ENCODE assay signal across 22 cellular contexts in genomic region chr22:47000256-47000655, GRCh38.
DNase-seq lines count a peak whose midpoint lies in the region; ATAC-seq and TF ChIP-seq lines count a peak whose summit lies in the region.
"Had no signal": no experiment of that assay in that cellular context is flagged by ENCODE, and none has a peak within 500 bp of the region (broad histone marks: within the 10 kb centered on the region; RNA-seq: fewer than 3 reads in every experiment).

No MANE protein-coding gene starts in this region.

- RAD21 ChIA-PET in HCT116 (lab: Charles Lee; ENCODE audit: low non-redundant PET in 1 of 2, low total read pairs in 2 of 2, uncharacterized antibody in 2 of 2, unreplicated experiment in 2 of 2): no interaction called here

- peaks cover 11% of the 10 kb centered on the region for H3K36me3 Mint-ChIP-seq in activated CD4-positive, alpha-beta T cell treated with anti-CD3 and anti-CD28 coated beads for 36 hours (ENCODE audit: low read depth)
- peaks cover 9% of the 10 kb centered on the region for H3K36me3 Mint-ChIP-seq in activated T-helper 1 cell treated with anti-CD3 and anti-CD28 coated beads, Interleukin-12 subunit alpha, Interleukin-12 subunit beta, Interleukin-2, Interleukin-4 antibody, amounts not matched to agents 30 ng/mL and 10 ng/mL and 1 ng/mL, durations not matched to agents 14 hours and 24 hours and 36 hours (ENCODE audit: low read depth)
- H3K36me3 Mint-ChIP-seq in stimulated activated effector memory CD8-positive, alpha-beta T cell treated with anti-CD3 and anti-CD28 coated beads, Interleukin-12 subunit alpha, Interleukin-12 subunit beta, amount 100 ng/mL, for 72 hours: peaks cover 28% of the 10 kb centered on the region

- H2AFZ ChIP-seq in HCT116 (ENCODE audit: low read depth, low read length, poor library complexity, severe bottlenecking): no peak overlapping the region

- no peaks in the 10 kb centered on the region for H3K36me3 ChIP-seq in HCT116 (ENCODE audit: control insufficient read depth in 1 of 2, insufficient read depth in 2 of 2, low read length in 2 of 2)
- H3K36me3 ChIP-seq: prostate gland had no signal

- no peaks in the 10 kb centered on the region for H3K9me3 ChIP-seq in HCT116 (ENCODE audit: control insufficient read depth in 1 of 2, insufficient read depth in 1 of 2, low read depth in 1 of 2, low read length in 2 of 2)
- H3K9me3 ChIP-seq: BLaER1, heart left ventricle, prostate gland, upper lobe of left lung had no signal

- in situ Hi-C loops in KBM-7 (cut with MboI; ENCODE audit: low pct_unique_long_range_greater_than_20kb, low sequenced_read_pairs): no loop called here

- H3K4me1 Mint-ChIP-seq in activated CD4-positive, alpha-beta T cell treated with anti-CD3 and anti-CD28 coated beads for 36 hours: peaks cover 12% of the 10 kb centered on the region
- H3K4me1 Mint-ChIP-seq in activated T-helper 1 cell treated with anti-CD3 and anti-CD28 coated beads, Interleukin-12 subunit alpha, Interleukin-12 subunit beta, Interleukin-2, Interleukin-4 antibody, amounts not matched to agents 30 ng/mL and 10 ng/mL and 1 ng/mL, durations not matched to agents 14 hours and 24 hours and 36 hours (ENCODE audit: low read depth): peaks cover 15% of the 10 kb centered on the region
- H3K4me1 Mint-ChIP-seq in stimulated activated effector memory CD8-positive, alpha-beta T cell treated with anti-CD3 and anti-CD28 coated beads, Interleukin-12 subunit alpha, Interleukin-12 subunit beta, amount 100 ng/mL, for 72 hours: peaks cover 36% of the 10 kb centered on the region

- DNase-seq in activated CD4-positive, alpha-beta T cell treated with anti-CD3 and anti-CD28 coated beads for 36 hours: no peak
- no peak for DNase-seq in activated CD4-positive, alpha-beta T cell treated with anti-CD3 and anti-CD28 coated beads for 48 hours
- DNase-seq in HCT116 (ENCODE audit: low read depth, low spot score): no peak
- no peak for DNase-seq in activated T-helper 1 cell treated with anti-CD3 and anti-CD28 coated beads, Interleukin-12 subunit alpha, Interleukin-12 subunit beta, Interleukin-2, Interleukin-4 antibody, amounts not matched to agents 30 ng/mL and 10 ng/mL and 1 ng/mL, durations not matched to agents 14 hours and 24 hours and 36 hours (ENCODE audit: low spot score)
- no peak for DNase-seq in stimulated activated effector memory CD8-positive, alpha-beta T cell treated with anti-CD3 and anti-CD28 coated beads, Interleukin-12 subunit alpha, Interleukin-12 subunit beta, amount 100 ng/mL, for 72 hours (ENCODE audit: low spot score in 2 of 2)
- no peak for DNase-seq in LoVo (ENCODE audit: low spot score)
- no peak for DNase-seq in KBM-7
- DNase-seq in Ammon's horn (ENCODE audit: low spot score): no peak
- DNase-seq: 8988T; amniotic stem cell; EL; heart left ventricle; NCI-H1694 treated with DMSO at 0.1 percent for 48 hours; NCI-H2227 treated with DMSO at 0.1 percent for 48 hours; NCI-H82; PC-3; SHP77 treated with DMSO at 0.1 percent for 48 hours; stimulated activated CD4-positive, alpha-beta T cell treated with anti-CD3 and anti-CD28 coated beads, Interleukin-2, amount 100 ng/mL, for 24 hours; upper lobe of left lung had no signal

- no peaks in the 10 kb centered on the region for H3K79me2 ChIP-seq in HCT116 (ENCODE audit: insufficient read depth, low read length)

- H3K27me3 ChIP-seq in HCT116 (ENCODE audit: insufficient read depth, low read length): no peaks in the 10 kb centered on the region
- H3K27me3 ChIP-seq: BLaER1, heart left ventricle, upper lobe of left lung had no signal

- peak; percentile 28 for ATAC-seq in activated CD4-positive, alpha-beta T cell treated with anti-CD3 and anti-CD28 coated beads for 36 hours
- no peak for ATAC-seq in HCT116
- ATAC-seq in stimulated activated effector memory CD8-positive, alpha-beta T cell treated with anti-CD3 and anti-CD28 coated beads, Interleukin-12 subunit alpha, Interleukin-12 subunit beta, amount 100 ng/mL, for 72 hours: peak; percentile 31
- ATAC-seq: heart left ventricle, left lobe of liver, PC-3 had no signal

- POLR2A ChIA-PET in activated CD4-positive, alpha-beta T cell treated with anti-CD3 and anti-CD28 coated beads for 36 hours (lab: Charles Lee): no interaction called here
- POLR2A ChIA-PET in HCT116 (lab: Charles Lee): no interaction called here

- intact Hi-C loops in activated CD4-positive, alpha-beta T cell treated with anti-CD3 and anti-CD28 coated beads for 36 hours (cut with DNase I, micrococcal nuclease): no loop called here
- intact Hi-C loops in HCT116 (cut with micrococcal nuclease): no loop called here
- intact Hi-C loops in activated T-helper 1 cell treated with anti-CD3 and anti-CD28 coated beads, Interleukin-12 subunit alpha, Interleukin-12 subunit beta, Interleukin-2, Interleukin-4 antibody, amounts not matched to agents 30 ng/mL and 10 ng/mL and 1 ng/mL, durations not matched to agents 14 hours and 24 hours and 36 hours (cut with micrococcal nuclease): loop anchor here (2.0 kb wide), 1 partner anchor 237 kb away; the partner anchor contains the start of gene TBC1D22A

- CTCF ChIA-PET in activated CD4-positive, alpha-beta T cell treated with anti-CD3 and anti-CD28 coated beads for 36 hours (lab: Charles Lee): no interaction called here
- CTCF ChIA-PET in HCT116 (lab: Charles Lee): no interaction called here

- no peaks in the 10 kb centered on the region for H3K27me3 Mint-ChIP-seq in activated CD4-positive, alpha-beta T cell treated with anti-CD3 and anti-CD28 coated beads for 36 hours
- no peaks in the 10 kb centered on the region for H3K27me3 Mint-ChIP-seq in activated T-helper 1 cell treated with anti-CD3 and anti-CD28 coated beads, Interleukin-12 subunit alpha, Interleukin-12 subunit beta, Interleukin-2, Interleukin-4 antibody, amounts not matched to agents 30 ng/mL and 10 ng/mL and 1 ng/mL, durations not matched to agents 14 hours and 24 hours and 36 hours (ENCODE audit: insufficient read depth)

- H3K9me2 ChIP-seq in HCT116 (ENCODE audit: insufficient read depth): no peaks in the 10 kb centered on the region

- H3K4me2 ChIP-seq in HCT116 (ENCODE audit: low read length): peak overlapping the region; percentile 20; the same call in 1 of the 2 replicates

- H3K27ac Mint-ChIP-seq in activated CD4-positive, alpha-beta T cell treated with anti-CD3 and anti-CD28 coated beads for 36 hours: peak overlapping the region; percentile 78
- H3K27ac Mint-ChIP-seq in activated T-helper 1 cell treated with anti-CD3 and anti-CD28 coated beads, Interleukin-12 subunit alpha, Interleukin-12 subunit beta, Interleukin-2, Interleukin-4 antibody, amounts not matched to agents 30 ng/mL and 10 ng/mL and 1 ng/mL, durations not matched to agents 14 hours and 24 hours and 36 hours: peak overlapping the region; percentile 80
- H3K27ac Mint-ChIP-seq in stimulated activated effector memory CD8-positive, alpha-beta T cell treated with anti-CD3 and anti-CD28 coated beads, Interleukin-12 subunit alpha, Interleukin-12 subunit beta, amount 100 ng/mL, for 72 hours: peak overlapping the region; percentile 85

- H3K9ac ChIP-seq in HCT116 (ENCODE audit: low read length): no peak overlapping the region
- H3K9ac ChIP-seq: BLaER1 had no signal

- H3K9me3 Mint-ChIP-seq in activated CD4-positive, alpha-beta T cell treated with anti-CD3 and anti-CD28 coated beads for 36 hours (ENCODE audit: low read depth): no peaks in the 10 kb centered on the region
- H3K9me3 Mint-ChIP-seq in activated T-helper 1 cell treated with anti-CD3 and anti-CD28 coated beads, Interleukin-12 subunit alpha, Interleukin-12 subunit beta, Interleukin-2, Interleukin-4 antibody, amounts not matched to agents 30 ng/mL and 10 ng/mL and 1 ng/mL, durations not matched to agents 14 hours and 24 hours and 36 hours: no peaks in the 10 kb centered on the region
- H3K9me3 Mint-ChIP-seq in stimulated activated effector memory CD8-positive, alpha-beta T cell treated with anti-CD3 and anti-CD28 coated beads, Interleukin-12 subunit alpha, Interleukin-12 subunit beta, amount 100 ng/mL, for 72 hours: no peaks in the 10 kb centered on the region

- no peak overlapping the region for H3K4me3 Mint-ChIP-seq in activated CD4-positive, alpha-beta T cell treated with anti-CD3 and anti-CD28 coated beads for 36 hours
- H3K4me3 Mint-ChIP-seq in activated T-helper 1 cell treated with anti-CD3 and anti-CD28 coated beads, Interleukin-12 subunit alpha, Interleukin-12 subunit beta, Interleukin-2, Interleukin-4 antibody, amounts not matched to agents 30 ng/mL and 10 ng/mL and 1 ng/mL, durations not matched to agents 14 hours and 24 hours and 36 hours: peak overlapping the region; percentile 24
- H3K4me3 Mint-ChIP-seq in stimulated activated effector memory CD8-positive, alpha-beta T cell treated with anti-CD3 and anti-CD28 coated beads, Interleukin-12 subunit alpha, Interleukin-12 subunit beta, amount 100 ng/mL, for 72 hours: peak overlapping the region; percentile 45

- no peak for TF ChIP-seq POLR2A in HCT116 (IDR thresholded peaks at IDR 0.05; ENCODE audit: borderline replicate concordance, extremely low read depth, insufficient read depth, insufficient read length)

- peaks cover 3 to 16% of the 10 kb centered on the region in 2 experiments; a peak in 3 of 4 replicates for H3K4me1 ChIP-seq in HCT116 (ENCODE audit: control insufficient read depth in 1 of 2, insufficient read depth in 2 of 2, low read length in 2 of 2)
- H3K4me1 ChIP-seq: prostate gland, upper lobe of left lung had no signal

- TF ChIP-seq RAD21 in HCT116 (IDR thresholded peaks at IDR 0.05; ENCODE audit: low read depth): no peak

- no peaks in the 10 kb centered on the region for H4K20me1 ChIP-seq in HCT116 (ENCODE audit: insufficient read depth)

- TF ChIP-seq CTCF in HCT116 (IDR thresholded peaks at IDR 0.05 in 2 of 3, conservative IDR thresholded peaks at IDR 0.05 in 1 of 3; ENCODE audit: borderline replicate concordance in 1 of 3, insufficient read depth in 1 of 3, low read depth in 2 of 3, low read length in 2 of 3): no peak

- BruUV-seq in HCT116 (replicated peaks; lab: Mats Ljungman, UMichigan): no TSS peak

- no peak overlapping the region for H3K27ac ChIP-seq in HCT116 (ENCODE audit: low read depth, low read length)
- H3K27ac ChIP-seq: BLaER1, heart left ventricle, prostate gland, upper lobe of left lung had no signal

- no peak overlapping the region for H3K4me3 ChIP-seq in HCT116 (replicated peaks in 1 of 2; ENCODE audit: low read depth in 1 of 2, low read length in 2 of 2)
- H3K4me3 ChIP-seq: BLaER1, heart left ventricle, prostate gland, upper lobe of left lung had no signal

TF ChIP-seq in HCT116, 20 proteins besides CTCF, POLR2A, EP300 and RAD21 (continues in another document):
- TF ChIP-seq MAX (IDR thresholded peaks at IDR 0.05) (no peak), ZNF274 (IDR thresholded peaks at IDR 0.05; ENCODE audit: low read depth, low read length) (no peak), EZH2phosphoT487 (IDR thresholded peaks at IDR 0.05; ENCODE audit: borderline replicate concordance) (no peak), JUND (IDR thresholded peaks at IDR 0.05) (no peak), SRF (IDR thresholded peaks at IDR 0.05; ENCODE audit: low read depth) (no peak), CBX3 (IDR thresholded peaks at IDR 0.05; ENCODE audit: low read depth) (no peak), ZFX (IDR thresholded peaks at IDR 0.05) (no peak)
